In genomic region chr20:47452736-47453161, GRCh38 we compare ENCODE assay signal across 16 cellular contexts. TPM values are rescaled to one million over a fixed set of nuclear protein-coding genes. Genes with fewer than 3 reads are reported as not detected.
DNase-seq lines count a peak whose midpoint lies in the region; ATAC-seq, FAIRE-seq and TF ChIP-seq lines count a peak whose summit lies in the region.
"Had no signal": no experiment of that assay in that cellular context is flagged by ENCODE, and none has a peak within 500 bp of the region (broad histone marks: within the 10 kb centered on the region; RNA-seq: fewer than 3 reads in every experiment).

No MANE protein-coding gene starts in this region.

- 76 to 93% (median 83%) methylated on average over 1 of the region's 1 CpG for WGBS in small intestine, 3 donors
- 94% methylated on average over 1 of the region's 1 CpG for WGBS in prostate gland

- no peaks in the 10 kb centered on the region for H3K36me3 ChIP-seq in Panc1 (ENCODE audit: control insufficient read depth, insufficient read depth, low read length)
- H3K36me3 ChIP-seq in endothelial cell of umbilical vein (ENCODE audit: control insufficient read depth in 2 of 2, extremely low read depth in 1 of 2, insufficient read depth in 2 of 2, low read length in 2 of 2), result no peaks in the 10 kb centered on the region
- H3K36me3 ChIP-seq in small intestine (ENCODE audit: control insufficient read depth in 2 of 2, insufficient read depth in 2 of 2, low read length in 2 of 2), result no peaks in the 10 kb centered on the region
- no peaks in the 10 kb centered on the region for H3K36me3 ChIP-seq in BE2C
- no peaks in the 10 kb centered on the region for H3K36me3 ChIP-seq in prostate gland

- no peaks in the 10 kb centered on the region for H4K20me1 ChIP-seq in endothelial cell of umbilical vein (replicated peaks; ENCODE audit: control insufficient read depth, extremely low read depth, insufficient read depth, low read length)

- TF ChIP-seq CTCF in natural killer cell (IDR thresholded peaks at IDR 0.05), result no peak
- no peak for TF ChIP-seq CTCF in Panc1 (IDR thresholded peaks at IDR 0.05)
- no peak for TF ChIP-seq CTCF in endothelial cell of umbilical vein (IDR thresholded peaks at IDR 0.05; ENCODE audit: extremely low read depth in 1 of 2, insufficient read depth in 1 of 2, low read depth in 1 of 2, low read length in 2 of 2)
- no peak for TF ChIP-seq CTCF in BE2C (IDR thresholded peaks at IDR 0.05; ENCODE audit: low read depth, low read length)
- TF ChIP-seq CTCF in prostate gland (IDR thresholded peaks at IDR 0.05), result no peak

- no peaks in the 10 kb centered on the region for H3K79me2 ChIP-seq in endothelial cell of umbilical vein (ENCODE audit: control insufficient read depth, insufficient read depth, low read length)
- H3K79me2 ChIP-seq: parathyroid adenoma had no signal

- H3K27ac ChIP-seq in Panc1 (ENCODE audit: low read length) (peak overlapping the region; percentile 73), endothelial cell of umbilical vein (ENCODE audit: insufficient read depth, low read depth, low read length) (no peak overlapping the region), small intestine (ENCODE audit: low read depth in 1 of 2, low read length in 1 of 2) (peak overlapping the region in 1 of 2 donors; percentile 66), prostate gland (no peak overlapping the region)
- H3K27ac ChIP-seq: parathyroid adenoma had no signal

- no peaks in the 10 kb centered on the region for H3K36me3 Mint-ChIP-seq in natural killer cell treated with Interleukin-12 subunit alpha and Interleukin-12 subunit beta and Interleukin-15 and Interleukin-18, amount 100 ng/mL, for 72 hours
- no peaks in the 10 kb centered on the region for H3K36me3 Mint-ChIP-seq in natural killer cell

- BruUV-seq in Panc1 (replicated peaks; lab: Mats Ljungman, UMichigan) (no TSS peak), endothelial cell of umbilical vein (replicated peaks; lab: Mats Ljungman, UMichigan) (no TSS peak)

- no peak for ATAC-seq in natural killer cell treated with Interleukin-12 subunit alpha and Interleukin-12 subunit beta and Interleukin-15 and Interleukin-18, amount 100 ng/mL, for 72 hours
- ATAC-seq in natural killer cell, result no peak
- no peak for ATAC-seq in Panc1

- H3K27ac Mint-ChIP-seq in natural killer cell treated with Interleukin-12 subunit alpha and Interleukin-12 subunit beta and Interleukin-15 and Interleukin-18, amount 100 ng/mL, for 72 hours, result peak overlapping the region in 1 of 2 donors; percentile 56
- peak overlapping the region in 1 of 2 donors; percentile 35 for H3K27ac Mint-ChIP-seq in natural killer cell

- in situ Hi-C loops in Panc1 (cut with HindIII; ENCODE audit: low pct_unique_long_range_greater_than_20kb, low sequenced_read_pairs), result no loop called here

- H3K27me3 ChIP-seq in Panc1 (ENCODE audit: control insufficient read depth, insufficient read depth, low read length), result no peaks in the 10 kb centered on the region
- no peaks in the 10 kb centered on the region for H3K27me3 ChIP-seq in endothelial cell of umbilical vein (ENCODE audit: control insufficient read depth in 2 of 2, insufficient read depth in 2 of 2, low read length in 2 of 2)
- no peaks in the 10 kb centered on the region for H3K27me3 ChIP-seq in small intestine (ENCODE audit: control insufficient read depth in 2 of 2, insufficient read depth in 2 of 2, low read length in 2 of 2)
- no peaks in the 10 kb centered on the region for H3K27me3 ChIP-seq in BE2C
- H3K27me3 ChIP-seq in prostate gland (replicated peaks; ENCODE audit: insufficient read depth), result no peaks in the 10 kb centered on the region

- TF ChIP-seq POLR2A in endothelial cell of umbilical vein (IDR thresholded peaks at IDR 0.05; ENCODE audit: low read depth, low read length) (no peak), prostate gland (IDR thresholded peaks at IDR 0.05) (no peak)

- H3K9me3 ChIP-seq in Panc1 (ENCODE audit: control insufficient read depth, insufficient read depth, low read depth, low read length), result no peaks in the 10 kb centered on the region
- no peaks in the 10 kb centered on the region for H3K9me3 ChIP-seq in endothelial cell of umbilical vein (replicated peaks; ENCODE audit: control insufficient read depth, insufficient read depth, low read length)
- H3K9me3 ChIP-seq in small intestine (ENCODE audit: control insufficient read depth, low read depth), result no peaks in the 10 kb centered on the region
- H3K9me3 ChIP-seq in BE2C, result no peaks in the 10 kb centered on the region
- H3K9me3 ChIP-seq in prostate gland, result no peaks in the 10 kb centered on the region

- POLR2A ChIA-PET in Panc1 (lab: Charles Lee), result interaction anchor here (0.5 kb wide), 1 partner anchor 49 kb away, joined by 3 read pairs; the partner anchor contains the start of gene NCOA3
- POLR2A ChIA-PET in endothelial cell of umbilical vein (lab: Charles Lee), result interaction anchor here (0.9 kb wide), 1 partner anchor 10 kb away, joined by 3 read pairs; no protein-coding TSS in a partner anchor

- no peaks in the 10 kb centered on the region for H3K27me3 Mint-ChIP-seq in natural killer cell treated with Interleukin-12 subunit alpha and Interleukin-12 subunit beta and Interleukin-15 and Interleukin-18, amount 100 ng/mL, for 72 hours
- H3K27me3 Mint-ChIP-seq in natural killer cell (ENCODE audit: low read depth in 2 of 2), result no peaks in the 10 kb centered on the region

- peak overlapping the region; percentile 8 for H3K4me3 Mint-ChIP-seq in natural killer cell treated with Interleukin-12 subunit alpha and Interleukin-12 subunit beta and Interleukin-15 and Interleukin-18, amount 100 ng/mL, for 72 hours
- no peak overlapping the region for H3K4me3 Mint-ChIP-seq in natural killer cell

- CTCF ChIA-PET in Panc1 (lab: Charles Lee) (interaction anchor here (0.6 to 1.1 kb wide), 2 partner anchors 69 to 160 kb away, joined by 3 to 4 read pairs; no protein-coding TSS in a partner anchor), endothelial cell of umbilical vein (lab: Charles Lee) (interaction anchor here (0.8 to 1.3 kb wide), 4 partner anchors 12 to 168 kb away, joined by 3 to 7 read pairs (median 3); no protein-coding TSS in a partner anchor)

- peaks cover 17% of the 10 kb centered on the region; the same call in 1 of the 2 replicates for H3K4me1 ChIP-seq in Panc1 (ENCODE audit: control insufficient read depth, insufficient read depth, low read length)
- H3K4me1 ChIP-seq in endothelial cell of umbilical vein (ENCODE audit: control insufficient read depth, extremely low read depth, insufficient read depth, low read length), result no peaks in the 10 kb centered on the region
- H3K4me1 ChIP-seq in small intestine (ENCODE audit: control insufficient read depth in 2 of 2, insufficient read depth in 1 of 2, low read depth in 1 of 2, low read length in 1 of 2), result no peaks in the 10 kb centered on the region
- no peaks in the 10 kb centered on the region for H3K4me1 ChIP-seq in BE2C
- H3K4me1 ChIP-seq in prostate gland (replicated peaks), result no peaks in the 10 kb centered on the region
- H3K4me1 ChIP-seq: parathyroid adenoma had no signal

- no peaks in the 10 kb centered on the region for H3K9me1 ChIP-seq in endothelial cell of umbilical vein (replicated peaks; ENCODE audit: control insufficient read depth, extremely low read depth, insufficient read depth, low read length)

- DNase-seq in natural killer cell treated with Interleukin-12 subunit alpha and Interleukin-12 subunit beta and Interleukin-15 and Interleukin-18, amount 100 ng/mL, for 72 hours (ENCODE audit: low spot score), result no peak
- DNase-seq in natural killer cell, result no peak
- no peak for DNase-seq in Panc1 (ENCODE audit: low read depth, low spot score)
- DNase-seq in endothelial cell of umbilical vein (ENCODE audit: low read depth, low spot score), result no peak
- DNase-seq in SK-N-DZ (ENCODE audit: low spot score), result no peak
- DNase-seq in small intestine, result no peak
- DNase-seq in BE2C, result no peak
- no peak for DNase-seq in prostate gland (ENCODE audit: low spot score)
- DNase-seq: activated CD4-positive, alpha-beta T cell treated with anti-CD3 and anti-CD28 coated beads, Interleukin-2, amount 50 U/mL, for 4 hours; cerebellar nuclear complex; DND-41; NCI-H1417; NCI-H446 treated with DMSO at 0.1 percent for 48 hours; T-helper 9 cell had no signal

- FAIRE-seq in endothelial cell of umbilical vein (lab: Jason Lieb, UNC) (no peak), small intestine (lab: Jason Lieb, UNC) (no peak)
- FAIRE-seq: kidney had no signal

- peak overlapping the region; percentile 74 for H2AFZ ChIP-seq in endothelial cell of umbilical vein (ENCODE audit: low read depth, low read length)
- H2AFZ ChIP-seq: parathyroid adenoma had no signal

- intact Hi-C loops in natural killer cell (cut with micrococcal nuclease), result no loop called here
- intact Hi-C loops in Panc1 (cut with micrococcal nuclease; ENCODE audit: unreplicated experiment), result no loop called here
- intact Hi-C loops in endothelial cell of umbilical vein (cut with micrococcal nuclease), result no loop called here
- intact Hi-C loops in prostate gland (cut with DNase I), result no loop called here

- dilution Hi-C loops in endothelial cell of umbilical vein (cut with MboI; ENCODE audit: extremely low pct_ligation_motif_present, low sequenced_read_pairs), result no loop called here

- H3K9me3 Mint-ChIP-seq in natural killer cell treated with Interleukin-12 subunit alpha and Interleukin-12 subunit beta and Interleukin-15 and Interleukin-18, amount 100 ng/mL, for 72 hours, result no peaks in the 10 kb centered on the region
- no peaks in the 10 kb centered on the region for H3K9me3 Mint-ChIP-seq in natural killer cell

- peak overlapping the region; percentile 12 for H3K4me2 ChIP-seq in endothelial cell of umbilical vein (ENCODE audit: insufficient read depth, low read length)

- H3K4me1 Mint-ChIP-seq in natural killer cell treated with Interleukin-12 subunit alpha and Interleukin-12 subunit beta and Interleukin-15 and Interleukin-18, amount 100 ng/mL, for 72 hours (ENCODE audit: low read depth in 2 of 2), result peaks cover 15 to 24% of the 10 kb centered on the region in 2 donors
- peaks cover 6 to 11% of the 10 kb centered on the region in 2 donors for H3K4me1 Mint-ChIP-seq in natural killer cell

- no peak overlapping the region for H3K4me3 ChIP-seq in Panc1 (ENCODE audit: low read depth in 2 of 2, low read length in 2 of 2)
- H3K4me3 ChIP-seq in endothelial cell of umbilical vein (replicated peaks in 1 of 3; ENCODE audit: insufficient read depth in 1 of 3, low read depth in 1 of 3, low read length in 3 of 3), result no peak overlapping the region
- no peak overlapping the region for H3K4me3 ChIP-seq in small intestine (ENCODE audit: low read depth in 1 of 2, low read length in 2 of 2)
- no peak overlapping the region for H3K4me3 ChIP-seq in BE2C (ENCODE audit: low read depth, low read length)
- no peak overlapping the region for H3K4me3 ChIP-seq in prostate gland

- no peak overlapping the region for H3K9ac ChIP-seq in endothelial cell of umbilical vein (replicated peaks; ENCODE audit: extremely low read depth, insufficient read depth, low read length)
- H3K9ac ChIP-seq: parathyroid adenoma had no signal

RNA-seq across cellular contexts. Expression of gene NCOA3, which starts 48.9 kb away (rescaled TPM):
- total RNA-seq in natural killer cell treated with Interleukin-12 subunit alpha and Interleukin-12 subunit beta and Interleukin-15 and Interleukin-18, amount 100 ng/mL, for 72 hours, result 10 to 100 TPM; 63.6 to 66.6 TPM
- total RNA-seq in natural killer cell (10 to 100 TPM; 44.3 to 63.3 (median 57.8) TPM), Panc1 (2021; ENCODE audit: unreplicated experiment) (47.7 TPM), endothelial cell of umbilical vein (26.7 and 35.6 TPM in 2 replicates), prostate gland (10 to 100 TPM; 21.6 to 35.6 TPM)
- 16.3 TPM for polyA plus RNA-seq in Panc1 (2012; ENCODE audit: insufficient read length)
- polyA plus RNA-seq in endothelial cell of umbilical vein (10.7 and 12.0 TPM in 2 replicates), small intestine (1 to 10 TPM; 3.4 to 6.4 (median 3.8) TPM)
- 10.6 and 10.7 TPM in 2 replicates for polyA plus RNA-seq in endothelial cell of umbilical vein (2011; cell fraction: cytosol; rRNA removed)
- polyA plus RNA-seq in endothelial cell of umbilical vein (2011; cell fraction: nucleus; rRNA removed), result 31.8 and 35.8 TPM in 2 replicates
- 16.0 and 18.8 TPM in 2 replicates for polyA plus RNA-seq in endothelial cell of umbilical vein (2012)
- 39.9 and 40.3 TPM in 2 replicates for polyA minus RNA-seq in endothelial cell of umbilical vein
- polyA minus RNA-seq in endothelial cell of umbilical vein (2011; cell fraction: cytosol; rRNA and poly(A)+ RNA removed), result 26.3 TPM
- 33.4 and 48.6 TPM in 2 replicates for polyA minus RNA-seq in endothelial cell of umbilical vein (2011; cell fraction: nucleus; rRNA and poly(A)+ RNA removed)
- polyA plus RNA-seq in SK-N-DZ (2014; cell fraction: cytosol; rRNA removed), result 8.1 and 9.0 TPM in 2 replicates
- 8.2 and 14.9 TPM in 2 replicates for polyA plus RNA-seq in SK-N-DZ (2014; cell fraction: nucleus; rRNA removed)
- polyA plus RNA-seq in BE2C (2012; ENCODE audit: insufficient read depth, insufficient read length, low read depth), result 8.5 TPM
